Comparison of ENCODE assay signal across 17 cellular contexts in the genomic region with DNA sequence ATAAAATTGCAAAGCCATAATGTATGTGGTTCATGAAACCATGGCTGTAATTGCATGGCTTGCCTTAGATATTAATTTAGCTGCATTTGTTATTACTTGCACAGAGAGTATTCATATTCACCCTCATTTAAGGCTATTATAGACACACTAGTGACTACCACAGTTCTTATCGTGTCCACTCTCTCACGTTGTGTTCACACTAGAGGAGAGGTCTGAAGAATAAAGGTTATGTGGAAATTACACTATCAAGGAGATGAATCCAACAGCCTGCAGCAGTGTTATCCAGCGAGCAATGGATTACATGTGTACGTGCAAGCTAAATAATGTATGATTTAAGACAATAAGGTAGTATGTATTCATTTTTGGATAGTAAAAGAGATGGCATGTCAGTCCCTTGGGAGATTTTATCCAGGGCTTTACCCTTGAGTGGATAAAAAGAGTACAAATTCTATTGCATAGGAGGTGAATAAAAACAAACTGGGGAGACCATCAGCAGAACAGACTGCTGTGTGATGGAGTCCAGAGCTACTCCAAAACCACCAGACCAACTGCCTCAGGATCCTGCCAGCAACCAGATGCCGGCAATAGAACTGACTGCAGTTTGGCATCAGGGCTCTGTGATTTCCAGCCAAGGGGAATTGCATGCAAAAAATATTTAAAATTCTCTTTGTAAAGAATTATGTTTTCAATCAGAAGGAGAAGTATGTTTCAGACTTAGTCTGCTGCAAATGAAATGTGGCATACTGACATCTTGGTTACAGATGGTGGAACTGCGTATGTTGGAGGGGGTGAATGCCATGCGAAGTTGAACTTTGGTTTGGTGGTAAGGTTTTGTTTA.
DNase-seq lines count a peak whose midpoint lies in the region; ATAC-seq, FAIRE-seq and TF ChIP-seq lines count a peak whose summit lies in the region.
"Had no signal": no experiment of that assay in that cellular context is flagged by ENCODE, and none has a peak within 500 bp of the region (broad histone marks: within the 10 kb centered on the region; RNA-seq: fewer than 3 reads in every experiment).

No MANE protein-coding gene starts in this region.

- H3K27me3 Mint-ChIP-seq in activated T-cell treated with anti-CD3 and anti-CD28 coated beads, Interleukin-2, amount 50 U/mL, for 72 hours (ENCODE audit: low read depth): no peaks in the 10 kb centered on the region
- no peaks in the 10 kb centered on the region for H3K27me3 Mint-ChIP-seq in natural killer cell (ENCODE audit: low read depth in 2 of 2)

- H3K36me3 ChIP-seq in tibial artery (no peaks in the 10 kb centered on the region), pancreas (no peaks in the 10 kb centered on the region)

- in situ Hi-C loops in astrocyte of the cerebellum (cut with HindIII; ENCODE audit: low sequenced_read_pairs): no loop called here

- intact Hi-C loops in left ventricle myocardium superior (cut with micrococcal nuclease) (no loop called here), tibial artery (cut with DNase I; ENCODE audit: low total_unique reads) (no loop called here), pancreas (cut with DNase I) (no loop called here), natural killer cell (cut with micrococcal nuclease) (no loop called here)

- H3K36me3 Mint-ChIP-seq in activated T-cell treated with anti-CD3 and anti-CD28 coated beads, Interleukin-2, amount 50 U/mL, for 72 hours (ENCODE audit: insufficient read depth in 2 of 2): peaks cover 0 to 2% of the 10 kb centered on the region in 2 donors
- H3K36me3 Mint-ChIP-seq in natural killer cell: no peaks in the 10 kb centered on the region
- H3K36me3 Mint-ChIP-seq: immature natural killer cell had no signal

- H3K27ac ChIP-seq in tibial artery (peak overlapping the region; percentile 26 to 43), pancreas (no peak overlapping the region)

- no peak for DNase-seq in activated T-cell treated with anti-CD3 and anti-CD28 coated beads, Interleukin-2, amount 50 U/mL, for 72 hours
- DNase-seq in activated T-cell treated with anti-CD3 and anti-CD28 coated beads for 4 hours (no peak), astrocyte of the cerebellum (ENCODE audit: low read depth) (peak; percentile 38), left ventricle myocardium superior (no peak), tibial artery (no peak), pancreas (no peak), natural killer cell (no peak)
- DNase-seq: activated naive CD4-positive, alpha-beta T cell; effector CD8-positive, alpha-beta T cell; immature natural killer cell; midbrain; NCI-H774; occipital lobe; stimulated activated naive CD8-positive, alpha-beta T cell treated with anti-CD3 and anti-CD28 coated beads, Interleukin-15, Interleukin-2, amounts not matched to agents 100 U/mL and 50 U/mL, for 24 hours; T-helper 1 cell had no signal

- H3K4me3 Mint-ChIP-seq in activated T-cell treated with anti-CD3 and anti-CD28 coated beads, Interleukin-2, amount 50 U/mL, for 72 hours: no peak overlapping the region
- no peak overlapping the region for H3K4me3 Mint-ChIP-seq in natural killer cell
- H3K4me3 Mint-ChIP-seq: immature natural killer cell had no signal

- H3K9me3 ChIP-seq in tibial artery (no peaks in the 10 kb centered on the region), pancreas (no peaks in the 10 kb centered on the region)

- 78 to 87% methylated on average over 7 of the region's 7 CpGs for whole genome bisulfite sequencing in pancreas, 2 donors

- H3K4me3 ChIP-seq in astrocyte of the cerebellum (ENCODE audit: low read depth, low read length) (no peak overlapping the region), tibial artery (no peak overlapping the region), pancreas (no peak overlapping the region)

- ATAC-seq in activated T-cell treated with anti-CD3 and anti-CD28 coated beads, Interleukin-2, amount 50 U/mL, for 72 hours (replicated peaks in 1 of 2): no peak
- ATAC-seq in left ventricle myocardium superior: peak; percentile 92
- no peak for ATAC-seq in GM18517 (IDR thresholded peaks at IDR 0.05; ENCODE audit: unreplicated experiment)
- no peak for ATAC-seq in pancreas
- ATAC-seq in natural killer cell: no peak
- ATAC-seq: stimulated activated naive CD8-positive, alpha-beta T cell treated with anti-CD3 and anti-CD28 coated beads, Interleukin-15, Interleukin-2, amounts not matched to agents 100 U/mL and 50 U/mL, for 24 hours had no signal

- TF ChIP-seq CTCF in astrocyte of the cerebellum (IDR thresholded peaks at IDR 0.05; ENCODE audit: low read depth, low read length, missing control alignments) (no peak), tibial artery (IDR thresholded peaks at IDR 0.05) (no peak), pancreas (IDR thresholded peaks at IDR 0.05) (no peak), natural killer cell (IDR thresholded peaks at IDR 0.05) (no peak)

- H3K27ac Mint-ChIP-seq in activated T-cell treated with anti-CD3 and anti-CD28 coated beads, Interleukin-2, amount 50 U/mL, for 72 hours: peak overlapping the region; percentile 19
- H3K27ac Mint-ChIP-seq in natural killer cell: no peak overlapping the region
- H3K27ac Mint-ChIP-seq: immature natural killer cell had no signal

- H3K4me1 ChIP-seq in tibial artery (peaks cover 0 to 65% (median 32%) of the 10 kb centered on the region in 4 donors), pancreas (peaks cover 0 to 1% (median 0%) of the 10 kb centered on the region in 3 donors)

- H3K27me3 ChIP-seq in tibial artery (no peaks in the 10 kb centered on the region), pancreas (no peaks in the 10 kb centered on the region)

- no peaks in the 10 kb centered on the region for H3K4me1 Mint-ChIP-seq in activated T-cell treated with anti-CD3 and anti-CD28 coated beads, Interleukin-2, amount 50 U/mL, for 72 hours (ENCODE audit: low read depth)
- no peaks in the 10 kb centered on the region for H3K4me1 Mint-ChIP-seq in natural killer cell
- H3K4me1 Mint-ChIP-seq: immature natural killer cell had no signal

- peaks cover 0 to 2% of the 10 kb centered on the region in 2 donors for H3K9me3 Mint-ChIP-seq in activated T-cell treated with anti-CD3 and anti-CD28 coated beads, Interleukin-2, amount 50 U/mL, for 72 hours
- H3K9me3 Mint-ChIP-seq in natural killer cell: peaks cover 0 to 8% of the 10 kb centered on the region in 2 donors

- no peak for FAIRE-seq in pancreas (lab: Jason Lieb, UNC)
- FAIRE-seq: bronchial epithelial cell had no signal

Comparison
In these comparisons a context has a peak if more than half of its experiments do, and no peak if none do; other contexts are left out.
1. H3K27ac ChIP-seq: peak in tibial artery (2 of 2); none in pancreas (0 of 4).